1 cellular context compared by ENCODE assay signal in the genomic region with DNA sequence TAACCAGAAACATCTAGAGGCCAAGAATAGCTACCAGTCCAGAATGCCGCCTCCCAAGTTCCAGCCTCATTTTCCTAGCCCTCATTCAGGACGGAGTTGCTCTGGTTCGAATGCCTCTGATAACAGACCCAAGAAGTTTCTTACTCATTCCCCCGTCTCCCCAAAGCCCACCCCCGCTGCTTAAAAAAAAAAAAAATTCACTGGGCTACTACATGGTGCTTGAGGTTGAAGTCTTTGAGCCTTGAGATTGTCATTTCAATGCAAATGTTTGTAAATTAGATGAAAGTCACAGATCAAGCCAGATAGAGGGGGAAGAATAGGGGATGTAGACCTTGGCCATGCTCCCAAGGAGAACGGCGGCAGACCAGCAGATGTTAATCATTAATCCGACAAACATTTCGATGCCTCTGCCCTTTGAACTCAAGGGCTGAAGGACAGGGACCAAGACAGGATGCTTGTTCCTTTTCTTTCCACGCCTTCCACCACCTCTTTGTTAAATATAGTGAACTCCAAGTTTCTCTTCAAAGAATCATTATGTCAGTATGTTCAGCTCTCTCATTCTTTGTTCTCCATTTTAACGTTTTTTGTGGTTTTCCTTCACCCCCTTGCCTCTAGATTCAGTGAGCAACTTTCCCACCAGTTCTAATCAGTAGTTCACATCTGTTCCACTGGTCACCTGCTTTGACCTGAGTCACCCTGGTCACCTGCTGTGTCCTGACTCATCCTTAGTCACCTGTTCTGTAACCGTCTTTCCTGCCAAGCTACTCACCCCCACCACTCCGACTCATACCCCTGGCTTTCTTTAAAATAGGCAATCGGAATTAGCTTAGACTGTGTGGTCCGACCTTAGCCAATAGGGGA.
TF ChIP-seq lines count a peak whose summit lies in the region.

No MANE protein-coding gene starts in this region.

TF ChIP-seq in GM12878, 131 proteins besides CTCF, POLR2A, EP300 and RAD21 (continued from another document):
- TF ChIP-seq, protein P1, sequence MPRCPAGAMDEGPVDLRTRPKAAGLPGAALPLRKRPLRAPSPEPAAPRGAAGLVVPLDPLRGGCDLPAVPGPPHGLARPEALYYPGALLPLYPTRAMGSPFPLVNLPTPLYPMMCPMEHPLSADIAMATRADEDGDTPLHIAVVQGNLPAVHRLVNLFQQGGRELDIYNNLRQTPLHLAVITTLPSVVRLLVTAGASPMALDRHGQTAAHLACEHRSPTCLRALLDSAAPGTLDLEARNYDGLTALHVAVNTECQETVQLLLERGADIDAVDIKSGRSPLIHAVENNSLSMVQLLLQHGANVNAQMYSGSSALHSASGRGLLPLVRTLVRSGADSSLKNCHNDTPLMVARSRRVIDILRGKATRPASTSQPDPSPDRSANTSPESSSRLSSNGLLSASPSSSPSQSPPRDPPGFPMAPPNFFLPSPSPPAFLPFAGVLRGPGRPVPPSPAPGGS (IDR thresholded peaks at IDR 0.05; ENCODE audit: borderline replicate concordance, insufficient read depth, low read depth, low read length, poor library complexity, severe bottlenecking): peak; percentile 76
- TF ChIP-seq, protein P2, sequence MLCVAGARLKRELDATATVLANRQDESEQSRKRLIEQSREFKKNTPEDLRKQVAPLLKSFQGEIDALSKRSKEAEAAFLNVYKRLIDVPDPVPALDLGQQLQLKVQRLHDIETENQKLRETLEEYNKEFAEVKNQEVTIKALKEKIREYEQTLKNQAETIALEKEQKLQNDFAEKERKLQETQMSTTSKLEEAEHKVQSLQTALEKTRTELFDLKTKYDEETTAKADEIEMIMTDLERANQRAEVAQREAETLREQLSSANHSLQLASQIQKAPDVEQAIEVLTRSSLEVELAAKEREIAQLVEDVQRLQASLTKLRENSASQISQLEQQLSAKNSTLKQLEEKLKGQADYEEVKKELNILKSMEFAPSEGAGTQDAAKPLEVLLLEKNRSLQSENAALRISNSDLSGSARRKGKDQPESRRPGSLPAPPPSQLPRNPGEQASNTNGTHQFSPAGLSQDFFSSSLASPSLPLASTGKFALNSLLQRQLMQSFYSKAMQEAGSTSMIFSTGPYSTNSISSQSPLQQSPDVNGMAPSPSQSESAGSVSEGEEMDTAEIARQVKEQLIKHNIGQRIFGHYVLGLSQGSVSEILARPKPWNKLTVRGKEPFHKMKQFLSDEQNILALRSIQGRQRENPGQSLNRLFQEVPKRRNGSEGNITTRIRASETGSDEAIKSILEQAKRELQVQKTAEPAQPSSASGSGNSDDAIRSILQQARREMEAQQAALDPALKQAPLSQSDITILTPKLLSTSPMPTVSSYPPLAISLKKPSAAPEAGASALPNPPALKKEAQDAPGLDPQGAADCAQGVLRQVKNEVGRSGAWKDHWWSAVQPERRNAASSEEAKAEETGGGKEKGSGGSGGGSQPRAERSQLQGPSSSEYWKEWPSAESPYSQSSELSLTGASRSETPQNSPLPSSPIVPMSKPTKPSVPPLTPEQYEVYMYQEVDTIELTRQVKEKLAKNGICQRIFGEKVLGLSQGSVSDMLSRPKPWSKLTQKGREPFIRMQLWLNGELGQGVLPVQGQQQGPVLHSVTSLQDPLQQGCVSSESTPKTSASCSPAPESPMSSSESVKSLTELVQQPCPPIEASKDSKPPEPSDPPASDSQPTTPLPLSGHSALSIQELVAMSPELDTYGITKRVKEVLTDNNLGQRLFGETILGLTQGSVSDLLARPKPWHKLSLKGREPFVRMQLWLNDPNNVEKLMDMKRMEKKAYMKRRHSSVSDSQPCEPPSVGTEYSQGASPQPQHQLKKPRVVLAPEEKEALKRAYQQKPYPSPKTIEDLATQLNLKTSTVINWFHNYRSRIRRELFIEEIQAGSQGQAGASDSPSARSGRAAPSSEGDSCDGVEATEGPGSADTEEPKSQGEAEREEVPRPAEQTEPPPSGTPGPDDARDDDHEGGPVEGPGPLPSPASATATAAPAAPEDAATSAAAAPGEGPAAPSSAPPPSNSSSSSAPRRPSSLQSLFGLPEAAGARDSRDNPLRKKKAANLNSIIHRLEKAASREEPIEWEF (IDR thresholded peaks at IDR 0.05; ENCODE audit: insufficient replicate concordance, low read depth, low read length): no peak
- peak; percentile 95 for TF ChIP-seq IKZF1 (conservative IDR thresholded peaks at IDR 0.05)
- TF ChIP-seq, protein P3, sequence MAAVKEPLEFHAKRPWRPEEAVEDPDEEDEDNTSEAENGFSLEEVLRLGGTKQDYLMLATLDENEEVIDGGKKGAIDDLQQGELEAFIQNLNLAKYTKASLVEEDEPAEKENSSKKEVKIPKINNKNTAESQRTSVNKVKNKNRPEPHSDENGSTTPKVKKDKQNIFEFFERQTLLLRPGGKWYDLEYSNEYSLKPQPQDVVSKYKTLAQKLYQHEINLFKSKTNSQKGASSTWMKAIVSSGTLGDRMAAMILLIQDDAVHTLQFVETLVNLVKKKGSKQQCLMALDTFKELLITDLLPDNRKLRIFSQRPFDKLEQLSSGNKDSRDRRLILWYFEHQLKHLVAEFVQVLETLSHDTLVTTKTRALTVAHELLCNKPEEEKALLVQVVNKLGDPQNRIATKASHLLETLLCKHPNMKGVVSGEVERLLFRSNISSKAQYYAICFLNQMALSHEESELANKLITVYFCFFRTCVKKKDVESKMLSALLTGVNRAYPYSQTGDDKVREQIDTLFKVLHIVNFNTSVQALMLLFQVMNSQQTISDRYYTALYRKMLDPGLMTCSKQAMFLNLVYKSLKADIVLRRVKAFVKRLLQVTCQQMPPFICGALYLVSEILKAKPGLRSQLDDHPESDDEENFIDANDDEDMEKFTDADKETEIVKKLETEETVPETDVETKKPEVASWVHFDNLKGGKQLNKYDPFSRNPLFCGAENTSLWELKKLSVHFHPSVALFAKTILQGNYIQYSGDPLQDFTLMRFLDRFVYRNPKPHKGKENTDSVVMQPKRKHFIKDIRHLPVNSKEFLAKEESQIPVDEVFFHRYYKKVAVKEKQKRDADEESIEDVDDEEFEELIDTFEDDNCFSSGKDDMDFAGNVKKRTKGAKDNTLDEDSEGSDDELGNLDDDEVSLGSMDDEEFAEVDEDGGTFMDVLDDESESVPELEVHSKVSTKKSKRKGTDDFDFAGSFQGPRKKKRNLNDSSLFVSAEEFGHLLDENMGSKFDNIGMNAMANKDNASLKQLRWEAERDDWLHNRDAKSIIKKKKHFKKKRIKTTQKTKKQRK (IDR thresholded peaks at IDR 0.05; ENCODE audit: low read depth, low read length): no peak
- TF ChIP-seq TCF3 (IDR thresholded peaks at IDR 0.05; ENCODE audit: borderline replicate concordance, insufficient read depth, low read depth, low read length): peak; percentile 61; the same call in 1 of the 2 replicates
- TF ChIP-seq, protein P4, sequence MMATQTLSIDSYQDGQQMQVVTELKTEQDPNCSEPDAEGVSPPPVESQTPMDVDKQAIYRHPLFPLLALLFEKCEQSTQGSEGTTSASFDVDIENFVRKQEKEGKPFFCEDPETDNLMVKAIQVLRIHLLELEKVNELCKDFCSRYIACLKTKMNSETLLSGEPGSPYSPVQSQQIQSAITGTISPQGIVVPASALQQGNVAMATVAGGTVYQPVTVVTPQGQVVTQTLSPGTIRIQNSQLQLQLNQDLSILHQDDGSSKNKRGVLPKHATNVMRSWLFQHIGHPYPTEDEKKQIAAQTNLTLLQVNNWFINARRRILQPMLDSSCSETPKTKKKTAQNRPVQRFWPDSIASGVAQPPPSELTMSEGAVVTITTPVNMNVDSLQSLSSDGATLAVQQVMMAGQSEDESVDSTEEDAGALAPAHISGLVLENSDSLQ (IDR thresholded peaks at IDR 0.05): peak; percentile 58; the same call in 1 of the 2 replicates
- TF ChIP-seq RUNX3 (IDR thresholded peaks at IDR 0.05; ENCODE audit: low read length): peak; percentile 95
- peak; percentile 93 for TF ChIP-seq RAD51 (IDR thresholded peaks at IDR 0.05)
- TF ChIP-seq, protein P5, sequence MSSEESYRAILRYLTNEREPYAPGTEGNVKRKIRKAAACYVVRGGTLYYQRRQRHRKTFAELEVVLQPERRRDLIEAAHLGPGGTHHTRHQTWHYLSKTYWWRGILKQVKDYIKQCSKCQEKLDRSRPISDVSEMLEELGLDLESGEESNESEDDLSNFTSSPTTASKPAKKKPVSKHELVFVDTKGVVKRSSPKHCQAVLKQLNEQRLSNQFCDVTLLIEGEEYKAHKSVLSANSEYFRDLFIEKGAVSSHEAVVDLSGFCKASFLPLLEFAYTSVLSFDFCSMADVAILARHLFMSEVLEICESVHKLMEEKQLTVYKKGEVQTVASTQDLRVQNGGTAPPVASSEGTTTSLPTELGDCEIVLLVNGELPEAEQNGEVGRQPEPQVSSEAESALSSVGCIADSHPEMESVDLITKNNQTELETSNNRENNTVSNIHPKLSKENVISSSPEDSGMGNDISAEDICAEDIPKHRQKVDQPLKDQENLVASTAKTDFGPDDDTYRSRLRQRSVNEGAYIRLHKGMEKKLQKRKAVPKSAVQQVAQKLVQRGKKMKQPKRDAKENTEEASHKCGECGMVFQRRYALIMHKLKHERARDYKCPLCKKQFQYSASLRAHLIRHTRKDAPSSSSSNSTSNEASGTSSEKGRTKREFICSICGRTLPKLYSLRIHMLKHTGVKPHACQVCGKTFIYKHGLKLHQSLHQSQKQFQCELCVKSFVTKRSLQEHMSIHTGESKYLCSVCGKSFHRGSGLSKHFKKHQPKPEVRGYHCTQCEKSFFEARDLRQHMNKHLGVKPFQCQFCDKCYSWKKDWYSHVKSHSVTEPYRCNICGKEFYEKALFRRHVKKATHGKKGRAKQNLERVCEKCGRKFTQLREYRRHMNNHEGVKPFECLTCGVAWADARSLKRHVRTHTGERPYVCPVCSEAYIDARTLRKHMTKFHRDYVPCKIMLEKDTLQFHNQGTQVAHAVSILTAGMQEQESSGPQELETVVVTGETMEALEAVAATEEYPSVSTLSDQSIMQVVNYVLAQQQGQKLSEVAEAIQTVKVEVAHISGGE (CRISPR knock-in tag; IDR thresholded peaks at IDR 0.05): no peak
- TF ChIP-seq NFIC (IDR thresholded peaks at IDR 0.05; ENCODE audit: low read depth, low read length): peak; percentile 94
- no peak for TF ChIP-seq SMAD1 (IDR thresholded peaks at IDR 0.05; ENCODE audit: low read depth, partially characterized antibody)
- peak in 1 of 2 experiments; percentile 15; a peak in 1 of 4 replicates for TF ChIP-seq ETV6 (conservative IDR thresholded peaks at IDR 0.05 in 1 of 2, IDR thresholded peaks at IDR 0.05 in 1 of 2; ENCODE audit: borderline replicate concordance in 1 of 2, low read depth in 1 of 2)
- TF ChIP-seq, protein P6, sequence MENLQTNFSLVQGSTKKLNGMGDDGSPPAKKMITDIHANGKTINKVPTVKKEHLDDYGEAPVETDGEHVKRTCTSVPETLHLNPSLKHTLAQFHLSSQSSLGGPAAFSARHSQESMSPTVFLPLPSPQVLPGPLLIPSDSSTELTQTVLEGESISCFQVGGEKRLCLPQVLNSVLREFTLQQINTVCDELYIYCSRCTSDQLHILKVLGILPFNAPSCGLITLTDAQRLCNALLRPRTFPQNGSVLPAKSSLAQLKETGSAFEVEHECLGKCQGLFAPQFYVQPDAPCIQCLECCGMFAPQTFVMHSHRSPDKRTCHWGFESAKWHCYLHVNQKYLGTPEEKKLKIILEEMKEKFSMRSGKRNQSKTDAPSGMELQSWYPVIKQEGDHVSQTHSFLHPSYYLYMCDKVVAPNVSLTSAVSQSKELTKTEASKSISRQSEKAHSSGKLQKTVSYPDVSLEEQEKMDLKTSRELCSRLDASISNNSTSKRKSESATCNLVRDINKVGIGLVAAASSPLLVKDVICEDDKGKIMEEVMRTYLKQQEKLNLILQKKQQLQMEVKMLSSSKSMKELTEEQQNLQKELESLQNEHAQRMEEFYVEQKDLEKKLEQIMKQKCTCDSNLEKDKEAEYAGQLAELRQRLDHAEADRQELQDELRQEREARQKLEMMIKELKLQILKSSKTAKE (IDR thresholded peaks at IDR 0.05; ENCODE audit: low read depth, poor library complexity, severe bottlenecking): peak; percentile 75
- no peak; the same call in none of the 2 replicates for TF ChIP-seq BMI1 (IDR thresholded peaks at IDR 0.05; ENCODE audit: borderline replicate concordance)
